Comparison of ENCODE assay signal across 22 cellular contexts in genomic region chr4:94668724-94669123, GRCh38.
"Had no signal": no experiment of that assay in that cellular context is flagged by ENCODE, and none has a peak within 500 bp of the region (broad histone marks: within the 10 kb centered on the region; RNA-seq: fewer than 3 reads in every experiment).

No MANE protein-coding gene starts in this region.

- H3K9me3 ChIP-seq: esophagus squamous epithelium, gastroesophageal sphincter, left ventricle myocardium inferior, lower lobe of right lung, psoas muscle, spleen, stomach, thoracic aorta, transverse colon had no signal

- H3K4me1 ChIP-seq: esophagus squamous epithelium, gastroesophageal sphincter, left ventricle myocardium inferior, lower lobe of right lung, parathyroid adenoma, psoas muscle, stomach, transverse colon had no signal

- H3K27me3 Mint-ChIP-seq: memory B cell; natural killer cell treated with Interleukin-12 subunit alpha and Interleukin-12 subunit beta and Interleukin-15 and Interleukin-18, amount 100 ng/mL, for 72 hours had no signal

- H3K27ac Mint-ChIP-seq: immature natural killer cell; memory B cell; natural killer cell treated with Interleukin-12 subunit alpha and Interleukin-12 subunit beta and Interleukin-15 and Interleukin-18, amount 100 ng/mL, for 72 hours had no signal

- H3K27ac ChIP-seq: esophagus squamous epithelium, gastroesophageal sphincter, left ventricle myocardium inferior, lower lobe of right lung, parathyroid adenoma, psoas muscle, spleen, stomach, thoracic aorta, transverse colon had no signal

- H3K4me1 Mint-ChIP-seq: immature natural killer cell, memory B cell had no signal

- H3K9me3 Mint-ChIP-seq: immature natural killer cell; memory B cell; natural killer cell treated with Interleukin-12 subunit alpha and Interleukin-12 subunit beta and Interleukin-15 and Interleukin-18, amount 100 ng/mL, for 72 hours had no signal

- H3K4me3 ChIP-seq: esophagus squamous epithelium, gastroesophageal sphincter, left ventricle myocardium inferior, lower lobe of right lung, psoas muscle, spleen, stomach, thoracic aorta, transverse colon had no signal

- DNase-seq: dermis blood vessel endothelial cell; esophagus squamous epithelium; foreskin fibroblast; immature natural killer cell; left ventricle myocardium inferior; lower lobe of right lung; midbrain; psoas muscle; spleen; stimulated activated CD4-positive, alpha-beta T cell treated with anti-CD3 and anti-CD28 coated beads, Interleukin-15, amount 100 ng/mL, for 24 hours; stimulated activated CD4-positive, alpha-beta T cell treated with anti-CD3 and anti-CD28 coated beads, Interleukin-1b, Interleukin-23, amount 100 ng/mL, for 48 hours; stimulated activated CD4-positive, alpha-beta T cell treated with anti-CD3 and anti-CD28 coated beads, Interleukin-4, amount 100 ng/mL, for 4 hours; stimulated activated naive CD4-positive, alpha-beta T cell; stomach; substantia nigra; transverse colon had no signal

- H3K36me3 Mint-ChIP-seq: natural killer cell treated with Interleukin-12 subunit alpha and Interleukin-12 subunit beta and Interleukin-15 and Interleukin-18, amount 100 ng/mL, for 72 hours had no signal

- H3K4me3 Mint-ChIP-seq: immature natural killer cell; memory B cell; natural killer cell treated with Interleukin-12 subunit alpha and Interleukin-12 subunit beta and Interleukin-15 and Interleukin-18, amount 100 ng/mL, for 72 hours had no signal

- ATAC-seq: gastroesophageal sphincter; lower lobe of right lung; natural killer cell treated with Interleukin-12 subunit alpha and Interleukin-12 subunit beta and Interleukin-15 and Interleukin-18, amount 100 ng/mL, for 72 hours; psoas muscle; sciatic nerve had no signal
